14 cellular contexts compared by ENCODE assay signal in the genomic region with DNA sequence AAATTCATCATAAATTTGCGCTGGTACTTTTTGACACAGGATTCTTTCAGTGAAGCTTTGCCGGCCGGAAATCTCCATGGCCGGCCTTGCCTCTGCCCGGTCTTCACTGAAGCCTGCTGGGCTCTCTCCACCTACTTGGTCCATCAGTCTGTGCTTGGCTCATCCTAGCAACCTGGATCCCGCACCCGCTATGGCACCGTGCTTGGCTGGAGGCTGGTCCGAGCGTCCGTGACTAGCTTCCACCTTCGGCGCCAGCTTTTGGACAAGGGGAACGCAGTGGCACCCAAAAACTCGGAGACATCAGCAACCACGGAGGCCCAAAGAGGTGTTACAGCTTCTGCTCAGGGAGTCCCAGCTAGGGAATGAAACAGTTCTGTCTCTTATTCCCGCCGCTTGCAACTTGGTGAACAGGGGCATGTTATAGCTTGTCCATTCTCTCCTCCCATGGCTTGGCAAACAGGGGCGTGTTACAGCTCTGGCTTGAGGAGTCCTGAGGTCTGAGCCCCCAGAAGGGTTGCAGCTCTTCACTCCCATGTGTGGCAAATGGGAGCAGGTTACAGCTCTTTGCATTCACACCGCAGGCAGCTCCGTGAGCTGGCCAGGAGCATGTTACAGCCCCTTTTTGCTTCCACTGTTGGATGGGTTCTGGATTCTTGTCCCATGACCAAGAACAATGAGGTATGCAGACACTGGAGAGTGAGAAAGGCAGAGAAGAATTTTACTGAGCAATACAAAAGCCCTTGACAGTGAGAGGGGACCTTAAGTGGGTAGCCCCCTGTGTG.
A peak's percentile ranks its signal among the peaks of the same experiment; 100 is the strongest.
DNase-seq lines count a peak whose midpoint lies in the region; ATAC-seq and TF ChIP-seq lines count a peak whose summit lies in the region.
"Had no signal": no experiment of that assay in that cellular context is flagged by ENCODE, and none has a peak within 500 bp of the region (broad histone marks: within the 10 kb centered on the region; RNA-seq: fewer than 3 reads in every experiment).

No MANE protein-coding gene starts in this region.

- no peaks in the 10 kb centered on the region for H3K36me3 ChIP-seq in Caco-2 (ENCODE audit: control insufficient read depth, insufficient read depth, low read length)
- H3K36me3 ChIP-seq: BLaER1 had no signal

- H3K9me3 Mint-ChIP-seq in Caco-2 (ENCODE audit: unreplicated experiment) (peaks cover 24% of the 10 kb centered on the region), WTC11 (peaks cover 8% of the 10 kb centered on the region), neural crest cell (no peaks in the 10 kb centered on the region)
- H3K9me3 Mint-ChIP-seq: CD8-positive, alpha-beta T cell had no signal

- BruUV-seq in Caco-2 (replicated peaks; lab: Mats Ljungman, UMichigan), result no TSS peak

- TF ChIP-seq CTCF in Caco-2 (IDR thresholded peaks at IDR 0.05; ENCODE audit: insufficient read depth in 1 of 2, low read depth in 1 of 2, low read length in 1 of 2, severe bottlenecking in 1 of 2, unreplicated experiment in 1 of 2), result no peak
- TF ChIP-seq CTCF in WTC11 (IDR thresholded peaks at IDR 0.05), result no peak
- no peak for TF ChIP-seq CTCF in epithelial cell of esophagus (IDR thresholded peaks at IDR 0.05; ENCODE audit: insufficient read depth, low read depth, low read length, missing control alignments)
- no peak for TF ChIP-seq CTCF in neural crest cell (conservative IDR thresholded peaks at IDR 0.05)

- H3K9me3 ChIP-seq in Caco-2, result no peaks in the 10 kb centered on the region

- H3K36me3 Mint-ChIP-seq in Caco-2 (ENCODE audit: insufficient read depth, unreplicated experiment), result no peaks in the 10 kb centered on the region
- peaks cover 4% of the 10 kb centered on the region; the same call in 1 of the 2 replicates for H3K36me3 Mint-ChIP-seq in WTC11
- H3K36me3 Mint-ChIP-seq in neural crest cell (ENCODE audit: low read depth), result no peaks in the 10 kb centered on the region
- H3K36me3 Mint-ChIP-seq: CD8-positive, alpha-beta T cell had no signal

- POLR2A ChIA-PET in Caco-2 (lab: Charles Lee) (no interaction called here), WTC11 (lab: Charles Lee) (interaction anchor here (0.7 kb wide), 1 partner anchor 110 kb away, joined by 4 read pairs; no protein-coding TSS in a partner anchor)

- no peaks in the 10 kb centered on the region for H3K4me1 ChIP-seq in Caco-2
- H3K4me1 ChIP-seq: BLaER1 had no signal

- H3K4me3 Mint-ChIP-seq in Caco-2 (ENCODE audit: unreplicated experiment) (no peak overlapping the region), WTC11 (no peak overlapping the region), neural crest cell (no peak overlapping the region)
- H3K4me3 Mint-ChIP-seq: CD8-positive, alpha-beta T cell had no signal

- no peaks in the 10 kb centered on the region for H3K27me3 ChIP-seq in Caco-2 (replicated peaks; ENCODE audit: control insufficient read depth, insufficient read depth, low read length)
- H3K27me3 ChIP-seq: BLaER1 had no signal

- intact Hi-C loops in Caco-2 (cut with micrococcal nuclease; ENCODE audit: unreplicated experiment), result loop anchor here (10.0 kb wide), 1 partner anchor 169 kb away; no protein-coding TSS in a partner anchor

- peak; percentile 24; the same call in 1 of the 2 replicates for ATAC-seq in WTC11
- ATAC-seq in HG03196 (IDR thresholded peaks at IDR 0.05; ENCODE audit: unreplicated experiment), result no peak
- ATAC-seq: CD8-positive, alpha-beta T cell had no signal

- no peaks in the 10 kb centered on the region for H3K4me1 Mint-ChIP-seq in Caco-2 (ENCODE audit: low read depth, unreplicated experiment)
- 0 out of 2 replicates have a peak, but pooled peaks cover 3% of the 10 kb centered on the region for H3K4me1 Mint-ChIP-seq in WTC11
- H3K4me1 Mint-ChIP-seq in neural crest cell, result no peaks in the 10 kb centered on the region

- DNase-seq in Caco-2 (no peak), WTC11 (ENCODE audit: low spot score) (no peak), epithelial cell of esophagus (ENCODE audit: low read depth) (peak; percentile 27), neural crest cell (ENCODE audit: low read depth, low spot score) (no peak), NCI-H2107 (lab: John Stamatoyannopoulos, UW) (no peak), medulla oblongata (ENCODE audit: extremely low spot score) (no peak), ecto neural progenitor cell (ENCODE audit: low spot score) (no peak)
- DNase-seq: 8988T; CD8-positive, alpha-beta T cell; DMS 273 treated with DMSO at 0.1 percent for 48 hours; DMS53; HCEC 1CT had no signal

- H3K27me3 Mint-ChIP-seq in Caco-2 (ENCODE audit: insufficient read depth, unreplicated experiment), result no peaks in the 10 kb centered on the region
- no peaks in the 10 kb centered on the region for H3K27me3 Mint-ChIP-seq in WTC11 (ENCODE audit: low read depth)
- no peaks in the 10 kb centered on the region for H3K27me3 Mint-ChIP-seq in neural crest cell (ENCODE audit: low read depth)

- H3K4me3 ChIP-seq in Caco-2 (ENCODE audit: low read depth, low read length) (no peak overlapping the region), epithelial cell of esophagus (ENCODE audit: low read length) (no peak overlapping the region)
- H3K4me3 ChIP-seq: BLaER1 had no signal

- peak overlapping the region; percentile 64 for H3K27ac Mint-ChIP-seq in Caco-2 (ENCODE audit: unreplicated experiment)
- H3K27ac Mint-ChIP-seq in WTC11, result no peak overlapping the region
- peak overlapping the region; percentile 90 for H3K27ac Mint-ChIP-seq in neural crest cell (ENCODE audit: unreplicated experiment)
- H3K27ac Mint-ChIP-seq: CD8-positive, alpha-beta T cell had no signal

- CTCF ChIA-PET in Caco-2 (lab: Charles Lee), result no interaction called here
- CTCF ChIA-PET in WTC11 (lab: Charles Lee), result interaction anchor here (0.7 to 0.9 kb wide), 2 partner anchors 324 to 400 kb away, joined by 3 to 5 read pairs; no protein-coding TSS in a partner anchor

TF ChIP-seq in WTC11, 78 proteins besides CTCF, POLR2A, EP300 and RAD21:
- TF ChIP-seq HMGA2 (CRISPR knock-in tag; IDR thresholded peaks at IDR 0.05) (no peak), ETV6 (CRISPR knock-in tag; IDR thresholded peaks at IDR 0.05) (no peak), ZNF416 (CRISPR knock-in tag; IDR thresholded peaks at IDR 0.05) (no peak)
- TF ChIP-seq, protein P1, sequence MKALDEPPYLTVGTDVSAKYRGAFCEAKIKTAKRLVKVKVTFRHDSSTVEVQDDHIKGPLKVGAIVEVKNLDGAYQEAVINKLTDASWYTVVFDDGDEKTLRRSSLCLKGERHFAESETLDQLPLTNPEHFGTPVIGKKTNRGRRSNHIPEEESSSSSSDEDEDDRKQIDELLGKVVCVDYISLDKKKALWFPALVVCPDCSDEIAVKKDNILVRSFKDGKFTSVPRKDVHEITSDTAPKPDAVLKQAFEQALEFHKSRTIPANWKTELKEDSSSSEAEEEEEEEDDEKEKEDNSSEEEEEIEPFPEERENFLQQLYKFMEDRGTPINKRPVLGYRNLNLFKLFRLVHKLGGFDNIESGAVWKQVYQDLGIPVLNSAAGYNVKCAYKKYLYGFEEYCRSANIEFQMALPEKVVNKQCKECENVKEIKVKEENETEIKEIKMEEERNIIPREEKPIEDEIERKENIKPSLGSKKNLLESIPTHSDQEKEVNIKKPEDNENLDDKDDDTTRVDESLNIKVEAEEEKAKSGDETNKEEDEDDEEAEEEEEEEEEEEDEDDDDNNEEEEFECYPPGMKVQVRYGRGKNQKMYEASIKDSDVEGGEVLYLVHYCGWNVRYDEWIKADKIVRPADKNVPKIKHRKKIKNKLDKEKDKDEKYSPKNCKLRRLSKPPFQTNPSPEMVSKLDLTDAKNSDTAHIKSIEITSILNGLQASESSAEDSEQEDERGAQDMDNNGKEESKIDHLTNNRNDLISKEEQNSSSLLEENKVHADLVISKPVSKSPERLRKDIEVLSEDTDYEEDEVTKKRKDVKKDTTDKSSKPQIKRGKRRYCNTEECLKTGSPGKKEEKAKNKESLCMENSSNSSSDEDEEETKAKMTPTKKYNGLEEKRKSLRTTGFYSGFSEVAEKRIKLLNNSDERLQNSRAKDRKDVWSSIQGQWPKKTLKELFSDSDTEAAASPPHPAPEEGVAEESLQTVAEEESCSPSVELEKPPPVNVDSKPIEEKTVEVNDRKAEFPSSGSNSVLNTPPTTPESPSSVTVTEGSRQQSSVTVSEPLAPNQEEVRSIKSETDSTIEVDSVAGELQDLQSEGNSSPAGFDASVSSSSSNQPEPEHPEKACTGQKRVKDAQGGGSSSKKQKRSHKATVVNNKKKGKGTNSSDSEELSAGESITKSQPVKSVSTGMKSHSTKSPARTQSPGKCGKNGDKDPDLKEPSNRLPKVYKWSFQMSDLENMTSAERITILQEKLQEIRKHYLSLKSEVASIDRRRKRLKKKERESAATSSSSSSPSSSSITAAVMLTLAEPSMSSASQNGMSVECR (CRISPR knock-in tag; IDR thresholded peaks at IDR 0.05; ENCODE audit: borderline replicate concordance), result no peak
TF ChIP-seq in WTC11: peak in this region for 0.
